In the genomic region with DNA sequence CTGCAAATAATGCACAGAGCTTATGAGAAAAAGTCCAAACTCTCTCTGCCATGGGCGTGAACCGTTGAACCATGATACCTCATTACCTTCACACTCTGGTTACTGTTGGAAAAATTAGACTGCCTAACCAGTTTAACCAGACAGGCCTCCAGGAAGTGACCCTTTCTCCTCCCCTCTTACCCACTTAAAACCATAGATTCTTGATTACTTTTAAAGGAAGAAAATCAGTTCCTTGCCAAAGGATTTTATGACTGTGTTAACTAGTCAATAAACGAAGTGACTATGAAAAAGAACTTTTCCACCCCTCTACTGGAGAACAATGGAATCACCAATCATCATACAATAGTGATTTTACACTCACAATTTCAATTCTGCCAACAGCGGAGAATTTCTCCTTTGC, we compare ENCODE assay signal across 11 cellular contexts.
DNase-seq lines count a peak whose midpoint lies in the region; ATAC-seq and TF ChIP-seq lines count a peak whose summit lies in the region.
"Had no signal": no experiment of that assay in that cellular context is flagged by ENCODE, and none has a peak within 500 bp of the region (broad histone marks: within the 10 kb centered on the region; RNA-seq: fewer than 3 reads in every experiment).

No MANE protein-coding gene starts in this region.

- ATAC-seq in mucosa of descending colon, result peak; percentile 91
- no peak for ATAC-seq in HG03159 (IDR thresholded peaks at IDR 0.05; ENCODE audit: unreplicated experiment)
- no peak for ATAC-seq in HG02759 (IDR thresholded peaks at IDR 0.05; ENCODE audit: unreplicated experiment)
- ATAC-seq: activated T-helper 17 cell treated with anti-CD3 and anti-CD28 coated beads, Interleukin-2, amount 50 U/mL, for 72 hours; GM23338 had no signal

- TF ChIP-seq CTCF in C4-2B (conservative IDR thresholded peaks at IDR 0.05), result peak; percentile 61
- peak; percentile 19 for TF ChIP-seq CTCF in astrocyte of the spinal cord (IDR thresholded peaks at IDR 0.05; ENCODE audit: low read depth, low read length)
- no peak for TF ChIP-seq CTCF in mucosa of descending colon (IDR thresholded peaks at IDR 0.05)

- peaks cover 36% of the 10 kb centered on the region for H3K4me1 ChIP-seq in mucosa of descending colon (ENCODE audit: low read depth)

- in situ Hi-C loops in astrocyte of the spinal cord (cut with HindIII; ENCODE audit: low sequenced_read_pairs) (no loop called here), G401 (cut with HindIII; ENCODE audit: low sequenced_read_pairs) (no loop called here)

- no peak overlapping the region for H3K27ac ChIP-seq in C4-2B

- H3K4me3 ChIP-seq in astrocyte of the spinal cord (ENCODE audit: low read depth, low read length), result no peak overlapping the region
- no peak overlapping the region for H3K4me3 ChIP-seq in mucosa of descending colon
- H3K4me3 ChIP-seq: GM23338 had no signal

- H3K36me3 ChIP-seq in mucosa of descending colon (ENCODE audit: low read depth), result no peaks in the 10 kb centered on the region

- no peaks in the 10 kb centered on the region for H3K9me3 ChIP-seq in mucosa of descending colon

- intact Hi-C loops in mucosa of descending colon (cut with DNase I, micrococcal nuclease), result loop anchor here in 1 of 2 donors (10.0 kb wide), 2 partner anchors 258 to 418 kb away; a partner anchor contains a TSS
- intact Hi-C loops in posterior cingulate gyrus (cut with DNase I), result no loop called here

- DNase-seq in HCEC 1CT, result peak; percentile 17
- no peak for DNase-seq in astrocyte of the spinal cord (ENCODE audit: low read depth, low spot score)
- peak in 1 of 3 donors; percentile 65 for DNase-seq in mucosa of descending colon
- no peak for DNase-seq in posterior cingulate gyrus
- DNase-seq in G401 (ENCODE audit: low spot score), result no peak
- DNase-seq: NCI-H1048 had no signal
